In genomic region chr14:92704036-92704804, GRCh38 we compare ENCODE assay signal across 8 cellular contexts. TPM values are rescaled to one million over a fixed set of nuclear protein-coding genes. Genes with fewer than 3 reads are reported as not detected.
DNase-seq lines count a peak whose midpoint lies in the region; ATAC-seq and TF ChIP-seq lines count a peak whose summit lies in the region.

No MANE protein-coding gene starts in this region.

- H3K27me3 ChIP-seq in osteoblast (ENCODE audit: insufficient read depth, low read length): no peaks in the 10 kb centered on the region

- peak; percentile 99 for DNase-seq in MV-4-11 (lab: John Stamatoyannopoulos, UW)
- DNase-seq in medulla oblongata (ENCODE audit: extremely low spot score): peak; percentile 80
- no peak for DNase-seq in posterior vena cava (ENCODE audit: low spot score)
- DNase-seq in osteoblast (ENCODE audit: insufficient read length, low spot score, missing footprints): no peak
- no peak for DNase-seq in NK-92 (lab: John Stamatoyannopoulos, UW; ENCODE audit: unreplicated experiment)
- no peak for DNase-seq in COR-L47 (lab: John Stamatoyannopoulos, UW)

- no peaks in the 10 kb centered on the region for H4K20me1 ChIP-seq in osteoblast (ENCODE audit: insufficient read depth, low read length)

- no peaks in the 10 kb centered on the region for H3K79me2 ChIP-seq in osteoblast (ENCODE audit: insufficient read depth, low read length)

- no peaks in the 10 kb centered on the region for H3K9me3 ChIP-seq in osteoblast (ENCODE audit: low read depth, low read length)

- intact Hi-C loops in posterior vena cava (cut with DNase I): no loop called here

- peaks cover 5% of the 10 kb centered on the region for H3K4me1 ChIP-seq in osteoblast (ENCODE audit: insufficient read depth, low read length)

- peaks cover 9% of the 10 kb centered on the region for H3K36me3 ChIP-seq in osteoblast (ENCODE audit: insufficient read depth, low read length)

- H3K4me2 ChIP-seq in osteoblast (ENCODE audit: insufficient read depth, low read length): no peak overlapping the region

- H3K4me3 ChIP-seq in osteoblast (ENCODE audit: insufficient read depth, low read length): no peak overlapping the region

- no peak overlapping the region for H3K27ac ChIP-seq in osteoblast (ENCODE audit: low read depth, low read length)

- no peak overlapping the region for H2AFZ ChIP-seq in osteoblast (ENCODE audit: low read length)

- ATAC-seq in GM18517 (IDR thresholded peaks at IDR 0.05; ENCODE audit: unreplicated experiment) (peak; percentile 94), HG02588 (IDR thresholded peaks at IDR 0.05; ENCODE audit: unreplicated experiment) (peak; percentile 92)

- TF ChIP-seq CTCF in osteoblast (IDR thresholded peaks at IDR 0.05; ENCODE audit: extremely low read depth, low read depth, low read length): no peak

RNA-seq across cellular contexts. Expression of gene LGMN, which starts 44.2 kb away (rescaled TPM):
- total RNA-seq in posterior vena cava (100 to 1,000 TPM in 1 of 2 donors, 10 to 100 TPM in 1; 71.1 to 105 TPM), osteoblast (67.5 and 89.4 TPM in 2 replicates)

Comparison
In these comparisons a context has a peak if more than half of its experiments do, and no peak if none do; other contexts are left out.
1. DNase-seq: peak in MV-4-11 (single experiment) and medulla oblongata (single experiment); none in posterior vena cava (single experiment), osteoblast (single experiment), NK-92 (single experiment) and COR-L47 (single experiment).